Comparison of ENCODE assay signal across 16 cellular contexts in the genomic region with DNA sequence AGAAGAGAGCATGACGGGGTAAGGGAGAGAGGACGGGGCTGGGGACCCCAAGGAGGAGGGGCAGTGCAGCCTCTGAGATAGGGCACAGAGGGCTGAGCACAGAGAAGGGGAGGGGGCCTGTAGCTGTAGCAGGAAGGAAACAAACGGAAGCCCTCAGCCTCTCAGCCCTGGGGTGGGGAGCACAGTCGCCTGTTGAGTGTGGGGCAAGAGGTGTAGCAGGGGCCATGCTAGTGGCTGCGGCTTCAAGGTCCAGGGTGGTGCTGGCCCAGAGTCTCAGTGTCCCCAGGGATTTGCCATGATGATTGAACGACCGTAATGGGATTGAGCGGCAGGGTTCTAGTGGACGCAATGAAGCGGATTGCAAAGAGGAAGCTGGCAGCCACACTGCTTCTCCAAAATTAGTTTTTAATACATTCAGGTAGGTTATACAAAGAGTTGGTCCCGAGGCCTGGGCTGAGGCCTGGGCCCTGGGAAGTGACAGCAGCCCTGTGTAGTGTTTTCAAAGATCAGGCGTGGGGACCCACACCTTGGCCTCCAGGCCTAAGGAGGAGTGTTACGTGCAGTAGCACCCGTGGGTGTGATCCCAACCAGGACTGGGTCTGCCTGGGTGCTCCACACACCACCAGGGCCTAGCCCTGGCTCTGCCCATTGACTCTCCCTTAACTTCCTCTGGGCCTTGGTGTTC. TPM values are rescaled to one million over a fixed set of nuclear protein-coding genes. Genes with fewer than 3 reads are reported as not detected.
A peak's percentile ranks its signal among the peaks of the same experiment; 100 is the strongest.
DNase-seq lines count a peak whose midpoint lies in the region; ATAC-seq and TF ChIP-seq lines count a peak whose summit lies in the region.
"Had no signal": no experiment of that assay in that cellular context is flagged by ENCODE, and none has a peak within 500 bp of the region (broad histone marks: within the 10 kb centered on the region; RNA-seq: fewer than 3 reads in every experiment).

No MANE protein-coding gene starts in this region.

- no peaks in the 10 kb centered on the region for H3K36me3 Mint-ChIP-seq in GM23338 (ENCODE audit: low read depth)
- H3K36me3 Mint-ChIP-seq in chondrocyte (ENCODE audit: low read depth): peaks cover 30% of the 10 kb centered on the region

- TF ChIP-seq EP300 in stomach (IDR thresholded peaks at IDR 0.05): no peak

- peaks cover 19% of the 10 kb centered on the region for H3K4me1 Mint-ChIP-seq in GM23338
- peaks cover 70% of the 10 kb centered on the region for H3K4me1 Mint-ChIP-seq in chondrocyte (ENCODE audit: low read depth)

- TF ChIP-seq CTCF in GM23338 (conservative IDR thresholded peaks at IDR 0.05; ENCODE audit: low read depth in 2 of 2): no peak
- TF ChIP-seq CTCF in chondrocyte (IDR thresholded peaks at IDR 0.05): no peak
- no peak for TF ChIP-seq CTCF in stomach (IDR thresholded peaks at IDR 0.05)
- TF ChIP-seq CTCF in thyroid gland (IDR thresholded peaks at IDR 0.05): no peak

- intact Hi-C loops in stomach (cut with DNase I; ENCODE audit: low total_unique reads) (no loop called here), thyroid gland (cut with DNase I) (no loop called here)

- no peaks in the 10 kb centered on the region for H3K9me2 ChIP-seq in GM23338 (ENCODE audit: insufficient read depth)

- H3K27ac Mint-ChIP-seq in GM23338: no peak overlapping the region
- H3K27ac Mint-ChIP-seq in chondrocyte (ENCODE audit: unreplicated experiment): peak overlapping the region; percentile 74

- H3K36me3 ChIP-seq in GM23338 (ENCODE audit: insufficient read depth): no peaks in the 10 kb centered on the region
- peaks cover 0 to 23% (median 22%) of the 10 kb centered on the region in 4 donors for H3K36me3 ChIP-seq in stomach
- H3K36me3 ChIP-seq in thyroid gland: no peaks in the 10 kb centered on the region

- H3K4me2 ChIP-seq in GM23338: no peak overlapping the region
- H3K4me2 ChIP-seq: PC-9 had no signal

- H4K20me1 ChIP-seq in GM23338 (replicated peaks; ENCODE audit: insufficient read depth): no peaks in the 10 kb centered on the region

- TF ChIP-seq POLR2A in stomach (IDR thresholded peaks at IDR 0.05): no peak
- TF ChIP-seq POLR2A in thyroid gland (IDR thresholded peaks at IDR 0.05): no peak

- H3K79me2 ChIP-seq in GM23338 (replicated peaks; ENCODE audit: insufficient read depth): no peaks in the 10 kb centered on the region

- H3K27me3 Mint-ChIP-seq in GM23338 (ENCODE audit: insufficient read depth, low read depth, poor library complexity) (peaks cover 11% of the 10 kb centered on the region), chondrocyte (ENCODE audit: low read depth) (no peaks in the 10 kb centered on the region)

- no peaks in the 10 kb centered on the region for H3K9me3 ChIP-seq in stomach
- H3K9me3 ChIP-seq in thyroid gland: no peaks in the 10 kb centered on the region
- H3K9me3 ChIP-seq: testis had no signal

- H3K27ac ChIP-seq in GM23338 (ENCODE audit: low read depth): no peak overlapping the region
- peak overlapping the region; percentile 7 to 82 (median 24) for H3K27ac ChIP-seq in stomach
- peak overlapping the region in 1 of 3 donors; percentile 5 for H3K27ac ChIP-seq in thyroid gland
- H3K27ac ChIP-seq: PC-9, testis had no signal

- H2AFZ ChIP-seq in GM23338: peak overlapping the region; percentile 38; the same call in 1 of the 2 replicates
- H2AFZ ChIP-seq: PC-9 had no signal

- no peak overlapping the region for H3K4me3 Mint-ChIP-seq in GM23338
- H3K4me3 Mint-ChIP-seq in chondrocyte (ENCODE audit: unreplicated experiment): no peak overlapping the region

- 76 to 84% (median 80%) methylated on average over 14 of the region's 14 CpGs for WGBS in stomach, 5 donors
- WGBS in thyroid gland, 2 donors: 79 to 86% methylated on average over 14 of the region's 14 CpGs

- H3K9me3 Mint-ChIP-seq in GM23338 (no peaks in the 10 kb centered on the region), chondrocyte (ENCODE audit: low read depth) (no peaks in the 10 kb centered on the region)

- H3K27me3 ChIP-seq in GM23338 (ENCODE audit: insufficient read depth) (no peaks in the 10 kb centered on the region), stomach (no peaks in the 10 kb centered on the region), thyroid gland (no peaks in the 10 kb centered on the region)
- H3K27me3 ChIP-seq: testis had no signal

- H3K4me3 ChIP-seq in GM23338 (no peak overlapping the region), stomach (no peak overlapping the region), thyroid gland (replicated peaks in 1 of 3) (no peak overlapping the region)
- H3K4me3 ChIP-seq: PC-9, testis had no signal

- H3F3A ChIP-seq in GM23338 (replicated peaks; ENCODE audit: low read depth): no peaks in the 10 kb centered on the region

- no peak for DNase-seq in GM23338 (ENCODE audit: low spot score)
- DNase-seq in chondrocyte (ENCODE audit: low spot score): peak; percentile 63
- peak; percentile 83 for DNase-seq in mesenteric fat pad (ENCODE audit: low spot score)
- DNase-seq in stomach: peak; percentile 18
- no peak for DNase-seq in DMS53 (lab: John Stamatoyannopoulos, UW)
- no peak for DNase-seq in cerebellum (ENCODE audit: low spot score)
- DNase-seq in thyroid gland: no peak
- DNase-seq: activated T-cell treated with anti-CD3 and anti-CD28 coated beads for 4 hours, EL, mammary epithelial cell, NCI-H1105 treated with DMSO at 0.1 percent for 48 hours, NCI-H226, nucleus accumbens, PC-9, SW 1271, testis had no signal

- no peaks in the 10 kb centered on the region for H3K4me1 ChIP-seq in GM23338 (ENCODE audit: insufficient read depth)
- peaks cover 13 to 39% (median 29%) of the 10 kb centered on the region in 4 donors for H3K4me1 ChIP-seq in stomach
- peaks cover 0 to 12% of the 10 kb centered on the region in 2 donors for H3K4me1 ChIP-seq in thyroid gland

- peak; percentile 13; the same call in 1 of the 3 replicates for ATAC-seq in GM23338

TF ChIP-seq in GM23338, 12 proteins besides CTCF, POLR2A, EP300 and RAD21:
- TF ChIP-seq ZNF462 (CRISPR knock-in tag; IDR thresholded peaks at IDR 0.05) (no peak), STAT1 (IDR thresholded peaks at IDR 0.05; ENCODE audit: unreplicated experiment) (no peak)
TF ChIP-seq in GM23338: peak in this region for 0.

RNA-seq across cellular contexts. Expression of gene LRRC32, which starts 13.3 kb away (rescaled TPM):
- 0.42 and 0.89 TPM in 2 replicates for total RNA-seq in GM23338 (2014; rRNA removed; shearing (Covaris generic))
- 0.52 and 0.58 TPM in 2 replicates for polyA plus RNA-seq in GM23338 (2016; fragmentation: Nextera tagmentation; extraction: Ambion mirVana)
- 113 to 367 TPM (median 367 TPM) in 3 replicates for total RNA-seq in chondrocyte
- 136 TPM for total RNA-seq in mesenteric fat pad
- total RNA-seq in stomach: 100 to 1,000 TPM in 2 of 5 donors, 10 to 100 TPM in 3; 14.0 to 270 (median 24.3) TPM
- 10 to 100 TPM; 18.6 to 24.5 (median 23.5) TPM for polyA plus RNA-seq in stomach
- total RNA-seq in cerebellum: 3.6 TPM
- total RNA-seq in thyroid gland: 10 to 100 TPM; 15.6 to 42.5 (median 17.9) TPM
- total RNA-seq: PC-9 had no signal
- polyA plus RNA-seq: mammary epithelial cell had no signal

Comparison
In these comparisons a context has a peak if more than half of its experiments do, and no peak if none do; other contexts are left out.
1. DNase-seq: peak in chondrocyte (single experiment), mesenteric fat pad (single experiment) and stomach (single experiment); none in GM23338 (single experiment), DMS53 (single experiment), cerebellum (single experiment) and thyroid gland (0 of 2).